In the genomic region with DNA sequence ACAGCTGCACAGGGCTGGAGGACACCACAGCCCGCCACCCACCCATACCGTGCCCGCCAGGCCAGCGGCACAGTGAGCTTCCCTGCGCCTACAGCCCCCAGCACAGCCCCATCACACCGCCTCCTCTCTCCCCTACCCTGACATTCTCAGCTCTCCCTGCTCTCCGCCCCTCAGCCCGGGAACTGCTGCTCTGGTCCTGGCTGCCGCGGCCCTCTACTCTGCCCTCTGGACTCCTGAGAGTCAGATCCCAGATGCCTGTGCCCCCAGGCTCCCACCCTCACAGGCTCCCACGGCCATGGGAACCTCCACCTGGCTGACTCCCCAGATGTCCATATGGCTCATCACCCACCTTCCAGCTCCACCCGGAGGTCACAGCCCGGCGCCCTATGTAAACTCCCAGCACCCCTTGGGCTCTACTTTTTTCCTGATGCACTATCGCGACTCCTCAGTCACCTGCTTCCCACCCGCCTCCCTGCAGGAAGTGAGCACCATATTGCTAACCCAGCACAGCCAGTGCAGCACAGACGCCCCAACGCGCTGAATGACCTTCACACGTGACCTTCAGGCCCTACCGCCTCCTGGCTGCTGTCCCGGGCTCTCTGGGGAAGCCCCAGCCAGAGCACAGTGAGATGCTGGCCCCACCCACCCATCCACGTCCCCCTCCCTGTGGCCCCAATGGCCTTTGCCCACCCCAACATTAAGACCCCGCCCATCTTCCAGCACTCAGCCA, we compare ENCODE assay signal across 1 cellular context.
A peak's percentile ranks its signal among the peaks of the same experiment; 100 is the strongest.
TF ChIP-seq lines count a peak whose summit lies in the region.

No MANE protein-coding gene starts in this region.

TF ChIP-seq in HepG2, 621 proteins besides CTCF, POLR2A, EP300 and RAD21:
- TF ChIP-seq EZH2 (conservative IDR thresholded peaks at IDR 0.05; ENCODE audit: low read depth, low read length) (no peak), ZNF496 (CRISPR knock-in tag; IDR thresholded peaks at IDR 0.05; ENCODE audit: insufficient replicate concordance) (no peak), ZSCAN25 (CRISPR knock-in tag; IDR thresholded peaks at IDR 0.05) (peak; percentile 91), ESRRA (CRISPR knock-in tag; IDR thresholded peaks at IDR 0.05; ENCODE audit: low read depth) (peak; percentile 97)
- TF ChIP-seq, protein P1, sequence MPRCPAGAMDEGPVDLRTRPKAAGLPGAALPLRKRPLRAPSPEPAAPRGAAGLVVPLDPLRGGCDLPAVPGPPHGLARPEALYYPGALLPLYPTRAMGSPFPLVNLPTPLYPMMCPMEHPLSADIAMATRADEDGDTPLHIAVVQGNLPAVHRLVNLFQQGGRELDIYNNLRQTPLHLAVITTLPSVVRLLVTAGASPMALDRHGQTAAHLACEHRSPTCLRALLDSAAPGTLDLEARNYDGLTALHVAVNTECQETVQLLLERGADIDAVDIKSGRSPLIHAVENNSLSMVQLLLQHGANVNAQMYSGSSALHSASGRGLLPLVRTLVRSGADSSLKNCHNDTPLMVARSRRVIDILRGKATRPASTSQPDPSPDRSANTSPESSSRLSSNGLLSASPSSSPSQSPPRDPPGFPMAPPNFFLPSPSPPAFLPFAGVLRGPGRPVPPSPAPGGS (CRISPR knock-in tag; IDR thresholded peaks at IDR 0.05): peak; percentile 55; the same call in 1 of the 2 replicates
- TF ChIP-seq, protein P2, sequence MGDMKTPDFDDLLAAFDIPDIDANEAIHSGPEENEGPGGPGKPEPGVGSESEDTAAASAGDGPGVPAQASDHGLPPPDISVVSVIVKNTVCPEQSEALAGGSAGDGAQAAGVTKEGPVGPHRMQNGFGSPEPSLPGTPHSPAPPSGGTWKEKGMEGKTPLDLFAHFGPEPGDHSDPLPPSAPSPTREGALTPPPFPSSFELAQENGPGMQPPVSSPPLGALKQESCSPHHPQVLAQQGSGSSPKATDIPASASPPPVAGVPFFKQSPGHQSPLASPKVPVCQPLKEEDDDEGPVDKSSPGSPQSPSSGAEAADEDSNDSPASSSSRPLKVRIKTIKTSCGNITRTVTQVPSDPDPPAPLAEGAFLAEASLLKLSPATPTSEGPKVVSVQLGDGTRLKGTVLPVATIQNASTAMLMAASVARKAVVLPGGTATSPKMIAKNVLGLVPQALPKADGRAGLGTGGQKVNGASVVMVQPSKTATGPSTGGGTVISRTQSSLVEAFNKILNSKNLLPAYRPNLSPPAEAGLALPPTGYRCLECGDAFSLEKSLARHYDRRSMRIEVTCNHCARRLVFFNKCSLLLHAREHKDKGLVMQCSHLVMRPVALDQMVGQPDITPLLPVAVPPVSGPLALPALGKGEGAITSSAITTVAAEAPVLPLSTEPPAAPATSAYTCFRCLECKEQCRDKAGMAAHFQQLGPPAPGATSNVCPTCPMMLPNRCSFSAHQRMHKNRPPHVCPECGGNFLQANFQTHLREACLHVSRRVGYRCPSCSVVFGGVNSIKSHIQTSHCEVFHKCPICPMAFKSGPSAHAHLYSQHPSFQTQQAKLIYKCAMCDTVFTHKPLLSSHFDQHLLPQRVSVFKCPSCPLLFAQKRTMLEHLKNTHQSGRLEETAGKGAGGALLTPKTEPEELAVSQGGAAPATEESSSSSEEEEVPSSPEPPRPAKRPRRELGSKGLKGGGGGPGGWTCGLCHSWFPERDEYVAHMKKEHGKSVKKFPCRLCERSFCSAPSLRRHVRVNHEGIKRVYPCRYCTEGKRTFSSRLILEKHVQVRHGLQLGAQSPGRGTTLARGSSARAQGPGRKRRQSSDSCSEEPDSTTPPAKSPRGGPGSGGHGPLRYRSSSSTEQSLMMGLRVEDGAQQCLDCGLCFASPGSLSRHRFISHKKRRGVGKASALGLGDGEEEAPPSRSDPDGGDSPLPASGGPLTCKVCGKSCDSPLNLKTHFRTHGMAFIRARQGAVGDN (CRISPR knock-in tag; IDR thresholded peaks at IDR 0.05): peak; percentile 49
